8 cellular contexts compared by ENCODE assay signal in the genomic region with DNA sequence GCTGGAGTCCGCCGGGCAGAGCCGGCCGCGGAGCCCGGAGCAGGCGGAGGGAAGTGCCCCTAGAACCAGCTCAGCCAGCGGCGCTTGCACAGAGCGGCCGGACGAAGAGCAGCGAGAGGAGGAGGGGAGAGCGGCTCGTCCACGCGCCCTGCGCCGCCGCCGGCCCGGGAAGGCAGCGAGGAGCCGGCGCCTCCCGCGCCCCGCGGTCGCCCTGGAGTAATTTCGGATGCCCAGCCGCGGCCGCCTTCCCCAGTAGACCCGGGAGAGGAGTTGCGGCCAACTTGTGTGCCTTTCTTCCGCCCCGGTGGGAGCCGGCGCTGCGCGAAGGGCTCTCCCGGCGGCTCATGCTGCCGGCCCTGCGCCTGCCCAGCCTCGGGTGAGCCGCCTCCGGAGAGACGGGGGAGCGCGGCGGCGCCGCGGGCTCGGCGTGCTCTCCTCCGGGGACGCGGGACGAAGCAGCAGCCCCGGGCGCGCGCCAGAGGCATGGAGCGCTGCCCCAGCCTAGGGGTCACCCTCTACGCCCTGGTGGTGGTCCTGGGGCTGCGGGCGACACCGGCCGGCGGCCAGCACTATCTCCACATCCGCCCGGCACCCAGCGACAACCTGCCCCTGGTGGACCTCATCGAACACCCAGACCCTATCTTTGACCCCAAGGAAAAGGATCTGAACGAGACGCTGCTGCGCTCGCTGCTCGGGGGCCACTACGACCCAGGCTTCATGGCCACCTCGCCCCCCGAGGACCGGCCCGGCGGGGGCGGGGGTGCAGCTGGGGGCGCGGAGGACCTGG. TPM values are rescaled to one million over a fixed set of nuclear protein-coding genes. Genes with fewer than 3 reads are reported as not detected.
A peak's percentile ranks its signal among the peaks of the same experiment; 100 is the strongest.
DNase-seq lines count a peak whose midpoint lies in the region; ATAC-seq and TF ChIP-seq lines count a peak whose summit lies in the region.

No MANE protein-coding gene starts in this region.

- WGBS in esophagus, 2 donors, result 0 to 1% methylated on average over 85 to 91 of the region's 91 CpGs
- WGBS in suprapubic skin, result 0% methylated on average over 9 of the region's 91 CpGs

- no peak for TF ChIP-seq POLR2A in suprapubic skin (IDR thresholded peaks at IDR 0.05)

- DNase-seq in AG09309 (ENCODE audit: low read depth), result peak; percentile 11
- peak; percentile 40 for DNase-seq in NCI-H446 treated with DMSO at 0.1 percent for 48 hours (lab: John Stamatoyannopoulos, UW)
- DNase-seq in activated CD8-positive, alpha-beta memory T cell treated with anti-CD3 and anti-CD28 coated beads, Interleukin-2, amount 50 U/mL, for 4 hours, result peak; percentile 45
- no peak for DNase-seq in suprapubic skin (ENCODE audit: low spot score in 2 of 2)
- DNase-seq in glomerular visceral epithelial cell (ENCODE audit: extremely low spot score), result no peak

- peaks cover 1 to 10% of the 10 kb centered on the region in 2 donors for H3K27me3 ChIP-seq in esophagus (ENCODE audit: control insufficient read depth in 1 of 2, insufficient read depth in 2 of 2, low read length in 2 of 2)
- peaks cover 44 to 64% of the 10 kb centered on the region in 2 donors for H3K27me3 ChIP-seq in muscle layer of colon (ENCODE audit: control insufficient read depth in 1 of 2, insufficient read depth in 2 of 2, low read length in 2 of 2)
- H3K27me3 ChIP-seq in suprapubic skin, result peaks cover 94% of the 10 kb centered on the region

- no peaks in the 10 kb centered on the region for H3K9me3 ChIP-seq in esophagus (ENCODE audit: control insufficient read depth in 2 of 2, insufficient read depth in 1 of 2, low read depth in 1 of 2, low read length in 1 of 2)
- no peaks in the 10 kb centered on the region for H3K9me3 ChIP-seq in muscle layer of colon (ENCODE audit: low read length)
- H3K9me3 ChIP-seq in suprapubic skin, result no peaks in the 10 kb centered on the region

- H3K36me3 ChIP-seq in esophagus (ENCODE audit: control insufficient read depth in 2 of 2, insufficient read depth in 2 of 2, low read length in 1 of 2) (no peaks in the 10 kb centered on the region), muscle layer of colon (ENCODE audit: insufficient read depth, low read length) (no peaks in the 10 kb centered on the region), suprapubic skin (no peaks in the 10 kb centered on the region)

- TF ChIP-seq EP300 in suprapubic skin (IDR thresholded peaks at IDR 0.05), result no peak

- peaks cover 12 to 17% of the 10 kb centered on the region in 2 donors for H3K4me1 ChIP-seq in esophagus (ENCODE audit: control insufficient read depth in 2 of 2, insufficient read depth in 2 of 2, low read length in 1 of 2)
- peaks cover 30% of the 10 kb centered on the region for H3K4me1 ChIP-seq in muscle layer of colon (ENCODE audit: insufficient read depth, low read length)
- H3K4me1 ChIP-seq in suprapubic skin, result peaks cover 55% of the 10 kb centered on the region

- ATAC-seq in GM21381 (IDR thresholded peaks at IDR 0.05; ENCODE audit: unreplicated experiment), result peak; percentile 43

- no peak overlapping the region for H3K9ac ChIP-seq in muscle layer of colon (ENCODE audit: low read length)

- H3K27ac ChIP-seq in esophagus (ENCODE audit: low read depth in 2 of 2, low read length in 1 of 2) (no peak overlapping the region), muscle layer of colon (ENCODE audit: low read depth, low read length) (peak overlapping the region; percentile 23), suprapubic skin (peak overlapping the region; percentile 31)

- peak overlapping the region; percentile 48 for H3K4me3 ChIP-seq in AG09309 (ENCODE audit: control insufficient read depth, low read depth, low read length)
- H3K4me3 ChIP-seq in esophagus (ENCODE audit: low read depth in 1 of 2, low read length in 2 of 2), result peak overlapping the region; percentile 48 to 51
- H3K4me3 ChIP-seq in muscle layer of colon (ENCODE audit: low read depth in 1 of 2, low read length in 2 of 2), result peak overlapping the region; percentile 38 to 57
- H3K4me3 ChIP-seq in suprapubic skin, result peak overlapping the region; percentile 70

- TF ChIP-seq CTCF in AG09309 (IDR thresholded peaks at IDR 0.05; ENCODE audit: control insufficient read depth, insufficient read depth, low read depth, low read length, missing control alignments) (no peak), suprapubic skin (IDR thresholded peaks at IDR 0.05) (no peak)

RNA-seq across cellular contexts. Expression of gene NOG, which starts 0.4 kb away (rescaled TPM):
- polyA plus RNA-seq in esophagus, result under 1 TPM; 0.06 to 0.24 TPM
- total RNA-seq in suprapubic skin, result 1 to 10 TPM in 1 of 4 donors, under 1 TPM in 1, not detected in 2; 0.30 to 1.0 TPM

Comparison
In these comparisons a context has a peak if more than half of its experiments do, and no peak if none do; other contexts are left out.
1. DNase-seq: peak in AG09309 (single experiment), NCI-H446 treated with DMSO at 0.1 percent for 48 hours (single experiment) and activated CD8-positive, alpha-beta memory T cell treated with anti-CD3 and anti-CD28 coated beads, Interleukin-2, amount 50 U/mL, for 4 hours (single experiment); none in suprapubic skin (0 of 2) and glomerular visceral epithelial cell (single experiment).
2. H3K27ac ChIP-seq: peak in muscle layer of colon (single experiment) and suprapubic skin (single experiment); none in esophagus (0 of 2).
3. Peak in every context shown above with its lines, with median percentiles within 50 percentile points of each other: H3K4me3 ChIP-seq.